ENCODE assay signal across 1 cellular context in genomic region chr10:132748135-132748534, GRCh38.
TF ChIP-seq lines count a peak whose summit lies in the region.

No MANE protein-coding gene starts in this region.

TF ChIP-seq in H1, 55 proteins besides CTCF, POLR2A, EP300 and RAD21:
- TF ChIP-seq EZH2 (IDR thresholded peaks at IDR 0.05; ENCODE audit: low read depth, low read length, severe bottlenecking) (no peak), E2F6 (IDR thresholded peaks at IDR 0.05) (no peak), RNF2 (IDR thresholded peaks at IDR 0.05; ENCODE audit: borderline replicate concordance, low read depth, low read length, missing control alignments, poor library complexity, severe bottlenecking) (no peak)
TF ChIP-seq in H1: peak in this region for 0.
